23 cellular contexts compared by ENCODE assay signal in genomic region chr2:224022474-224022873, GRCh38. TPM values are rescaled to one million over a fixed set of nuclear protein-coding genes. Genes with fewer than 3 reads are reported as not detected.
DNase-seq lines count a peak whose midpoint lies in the region; ATAC-seq, FAIRE-seq and TF ChIP-seq lines count a peak whose summit lies in the region.
"Had no signal": no experiment of that assay in that cellular context is flagged by ENCODE, and none has a peak within 500 bp of the region (broad histone marks: within the 10 kb centered on the region; RNA-seq: fewer than 3 reads in every experiment).

No MANE protein-coding gene starts in this region.

- SMC1A ChIA-PET in GM12878 (lab: Charles Lee; ENCODE audit: uncharacterized antibody, unreplicated experiment), result no interaction called here

- TF ChIP-seq RAD21 in GM12878 (IDR thresholded peaks at IDR 0.05; ENCODE audit: insufficient read depth, low read depth, low read length), result no peak

- peak overlapping the region; percentile 42 for H3K27ac Mint-ChIP-seq in stimulated activated naive CD8-positive, alpha-beta T cell treated with anti-CD3 and anti-CD28 coated beads, Interleukin-15, Interleukin-2, amounts not matched to agents 100 ng/mL and 50 ng/mL, for 24 hours
- H3K27ac Mint-ChIP-seq in stimulated activated naive CD8-positive, alpha-beta T cell treated with anti-CD3 and anti-CD28 coated beads, Interleukin-15, amount 100 ng/mL, for 72 hours, result no peak overlapping the region
- H3K27ac Mint-ChIP-seq in stimulated activated memory B cell treated with anti-CD40 and anti-IgM and Interleukin-4, amounts not matched to agents 10 μg/mL and 1 μg/mL and 100 μg/mL, for 72 hours, result peak overlapping the region; percentile 37
- H3K27ac Mint-ChIP-seq: type B pancreatic cell had no signal

- H3K27me3 Mint-ChIP-seq in stimulated activated naive CD8-positive, alpha-beta T cell treated with anti-CD3 and anti-CD28 coated beads, Interleukin-15, Interleukin-2, amounts not matched to agents 100 ng/mL and 50 ng/mL, for 24 hours, result no peaks in the 10 kb centered on the region
- H3K27me3 Mint-ChIP-seq in stimulated activated naive CD8-positive, alpha-beta T cell treated with anti-CD3 and anti-CD28 coated beads, Interleukin-15, amount 100 ng/mL, for 72 hours, result no peaks in the 10 kb centered on the region
- no peaks in the 10 kb centered on the region for H3K27me3 Mint-ChIP-seq in stimulated activated memory B cell treated with anti-CD40 and anti-IgM and Interleukin-4, amounts not matched to agents 10 μg/mL and 1 μg/mL and 100 μg/mL, for 72 hours
- H3K27me3 Mint-ChIP-seq: CD8-positive, alpha-beta memory T cell; effector memory CD8-positive, alpha-beta T cell; type B pancreatic cell had no signal

- H3K36me3 Mint-ChIP-seq in stimulated activated naive CD8-positive, alpha-beta T cell treated with anti-CD3 and anti-CD28 coated beads, Interleukin-15, Interleukin-2, amounts not matched to agents 100 ng/mL and 50 ng/mL, for 24 hours (ENCODE audit: low read depth), result peaks cover 18% of the 10 kb centered on the region
- H3K36me3 Mint-ChIP-seq in stimulated activated memory B cell treated with anti-CD40 and anti-IgM and Interleukin-4, amounts not matched to agents 10 μg/mL and 1 μg/mL and 100 μg/mL, for 72 hours, result no peaks in the 10 kb centered on the region
- H3K36me3 Mint-ChIP-seq: CD8-positive, alpha-beta memory T cell; type B pancreatic cell had no signal

- in situ Hi-C loops in GM12878 (cut with MboI), result no loop called here

- POLR2A ChIA-PET in GM12878 (lab: Charles Lee), result no interaction called here

- no peaks in the 10 kb centered on the region for H4K20me1 ChIP-seq in GM12878 (ENCODE audit: control insufficient read depth, insufficient read depth)

- no peaks in the 10 kb centered on the region for H3K79me2 ChIP-seq in GM12878 (ENCODE audit: control insufficient read depth, insufficient read depth, low read length)

- H3K4me1 ChIP-seq in GM12878 (ENCODE audit: control insufficient read depth, insufficient read depth, low read length) (no peaks in the 10 kb centered on the region; the same call in 1 of the 2 replicates), tibial nerve (no peaks in the 10 kb centered on the region)
- H3K4me1 ChIP-seq: gastroesophageal sphincter had no signal

- H3K4me1 Mint-ChIP-seq in stimulated activated naive CD8-positive, alpha-beta T cell treated with anti-CD3 and anti-CD28 coated beads, Interleukin-15, Interleukin-2, amounts not matched to agents 100 ng/mL and 50 ng/mL, for 24 hours (ENCODE audit: low read depth), result peaks cover 59% of the 10 kb centered on the region
- peaks cover 82% of the 10 kb centered on the region for H3K4me1 Mint-ChIP-seq in stimulated activated naive CD8-positive, alpha-beta T cell treated with anti-CD3 and anti-CD28 coated beads, Interleukin-15, amount 100 ng/mL, for 72 hours
- peaks cover 41% of the 10 kb centered on the region for H3K4me1 Mint-ChIP-seq in stimulated activated memory B cell treated with anti-CD40 and anti-IgM and Interleukin-4, amounts not matched to agents 10 μg/mL and 1 μg/mL and 100 μg/mL, for 72 hours

- H3K36me3 ChIP-seq in GM12878 (ENCODE audit: control insufficient read depth in 2 of 2, insufficient read depth in 2 of 2, low read length in 1 of 2) (no peaks in the 10 kb centered on the region), tibial nerve (no peaks in the 10 kb centered on the region)
- H3K36me3 ChIP-seq: esophagus squamous epithelium, gastroesophageal sphincter had no signal

- H3K9me3 ChIP-seq in GM12878 (replicated peaks; ENCODE audit: control insufficient read depth, insufficient read depth, low read length), result no peaks in the 10 kb centered on the region
- H3K9me3 ChIP-seq in tibial nerve, result no peaks in the 10 kb centered on the region
- H3K9me3 ChIP-seq: body of pancreas, esophagus squamous epithelium, gastroesophageal sphincter had no signal

- ATAC-seq in stimulated activated naive CD8-positive, alpha-beta T cell treated with anti-CD3 and anti-CD28 coated beads, Interleukin-15, amount 100 ng/mL, for 72 hours, result no peak
- ATAC-seq in HG02610 (IDR thresholded peaks at IDR 0.05; ENCODE audit: unreplicated experiment), result peak; percentile 49
- ATAC-seq in GM12878, result peak; percentile 64
- ATAC-seq in stimulated activated memory B cell treated with anti-CD40 and anti-IgM and Interleukin-4, amounts not matched to agents 10 μg/mL and 1 μg/mL and 100 μg/mL, for 72 hours, result no peak
- ATAC-seq: activated CD4-positive, CD25-positive, alpha-beta regulatory T cell treated with anti-CD3 and anti-CD28 coated beads, Interleukin-2, amount 50 U/mL, for 24 hours; body of pancreas; effector memory CD8-positive, alpha-beta T cell; gastroesophageal sphincter had no signal

- BruUV-seq in GM12878 (replicated peaks; lab: Mats Ljungman, UMichigan), result no TSS peak

- TF ChIP-seq POLR2A in GM12878 (IDR thresholded peaks at IDR 0.05; ENCODE audit: low read depth, low read length) (no peak), tibial nerve (IDR thresholded peaks at IDR 0.05) (no peak)

- TF ChIP-seq EP300 in GM12878 (IDR thresholded peaks at IDR 0.05; ENCODE audit: borderline replicate concordance in 1 of 2, control insufficient read depth in 1 of 2, low read depth in 2 of 2, low read length in 2 of 2) (no peak), tibial nerve (IDR thresholded peaks at IDR 0.05) (no peak)

- no peak overlapping the region for H3K27ac ChIP-seq in GM12878 (ENCODE audit: control insufficient read depth, insufficient read depth)
- H3K27ac ChIP-seq in tibial nerve, result no peak overlapping the region
- H3K27ac ChIP-seq: body of pancreas, esophagus squamous epithelium, gastroesophageal sphincter had no signal

- peaks cover 14% of the 10 kb centered on the region for H3K9me3 Mint-ChIP-seq in stimulated activated naive CD8-positive, alpha-beta T cell treated with anti-CD3 and anti-CD28 coated beads, Interleukin-15, Interleukin-2, amounts not matched to agents 100 ng/mL and 50 ng/mL, for 24 hours
- H3K9me3 Mint-ChIP-seq in stimulated activated naive CD8-positive, alpha-beta T cell treated with anti-CD3 and anti-CD28 coated beads, Interleukin-15, amount 100 ng/mL, for 72 hours, result peaks cover 13 to 14% of the 10 kb centered on the region in 2 donors
- H3K9me3 Mint-ChIP-seq in stimulated activated memory B cell treated with anti-CD40 and anti-IgM and Interleukin-4, amounts not matched to agents 10 μg/mL and 1 μg/mL and 100 μg/mL, for 72 hours, result no peaks in the 10 kb centered on the region
- H3K9me3 Mint-ChIP-seq: CD8-positive, alpha-beta memory T cell; effector memory CD8-positive, alpha-beta T cell had no signal

- no peak overlapping the region for H3K4me2 ChIP-seq in GM12878 (ENCODE audit: control insufficient read depth, insufficient read depth)

- peak; percentile 69 for FAIRE-seq in GM12878 (lab: Jason Lieb, UNC)

- TF ChIP-seq CTCF in GM12878 (IDR thresholded peaks at IDR 0.05 in 2 of 3, conservative IDR thresholded peaks at IDR 0.05 in 1 of 3; ENCODE audit: control insufficient read depth in 2 of 3, extremely low read depth in 1 of 3, insufficient read depth in 1 of 3, low read depth in 3 of 3, low read length in 3 of 3) (no peak), tibial nerve (IDR thresholded peaks at IDR 0.05) (no peak)

- H3K4me3 Mint-ChIP-seq in stimulated activated naive CD8-positive, alpha-beta T cell treated with anti-CD3 and anti-CD28 coated beads, Interleukin-15, Interleukin-2, amounts not matched to agents 100 ng/mL and 50 ng/mL, for 24 hours, result no peak overlapping the region
- peak overlapping the region in 1 of 2 donors; percentile 37 for H3K4me3 Mint-ChIP-seq in stimulated activated naive CD8-positive, alpha-beta T cell treated with anti-CD3 and anti-CD28 coated beads, Interleukin-15, amount 100 ng/mL, for 72 hours
- H3K4me3 Mint-ChIP-seq in stimulated activated memory B cell treated with anti-CD40 and anti-IgM and Interleukin-4, amounts not matched to agents 10 μg/mL and 1 μg/mL and 100 μg/mL, for 72 hours, result no peak overlapping the region
- H3K4me3 Mint-ChIP-seq: activated T-helper 1 cell treated with anti-CD3 and anti-CD28 coated beads, Interleukin-12 subunit alpha, Interleukin-12 subunit beta, Interleukin-2, Interleukin-4 antibody, amounts not matched to agents 30 ng/mL and 10 ng/mL and 1 ng/mL, durations not matched to agents 14 hours and 24 hours and 36 hours; CD8-positive, alpha-beta memory T cell; effector memory CD8-positive, alpha-beta T cell; type B pancreatic cell had no signal

- DNase-seq in stimulated activated naive CD8-positive, alpha-beta T cell treated with anti-CD3 and anti-CD28 coated beads, Interleukin-15, amount 100 ng/mL, for 72 hours, result no peak
- DNase-seq in GM12878 (ENCODE audit: low read depth, low spot score) (peak; percentile 19), glomerular visceral epithelial cell (ENCODE audit: extremely low spot score) (no peak), tibial nerve (ENCODE audit: low spot score in 2 of 2) (no peak)
- DNase-seq in activated CD8-positive, alpha-beta memory T cell treated with anti-CD3 and anti-CD28 coated beads, Interleukin-2, amount 50 U/mL, for 4 hours, result no peak
- DNase-seq: body of pancreas; CD8-positive, alpha-beta memory T cell; effector memory CD8-positive, alpha-beta T cell; esophagus squamous epithelium; GF-D8; NCI-H1436 treated with DMSO at 0.1 percent for 48 hours; NCI-H2171; NCI-H526; nucleus accumbens; stimulated activated CD4-positive, alpha-beta T cell treated with anti-CD3 and anti-CD28 coated beads, Interleukin-12 subunit alpha, Interleukin-12 subunit beta, amount 100 ng/mL, for 4 hours; stimulated activated CD4-positive, alpha-beta T cell treated with anti-CD3 and anti-CD28 coated beads, Interleukin-4, amount 100 ng/mL, for 4 hours had no signal

- RAD21 ChIA-PET in GM12878 (lab: Charles Lee; ENCODE audit: unreplicated experiment), result no interaction called here

- H2AFZ ChIP-seq in GM12878 (ENCODE audit: control insufficient read depth, low read depth, low read length), result no peak overlapping the region

- H3K9ac ChIP-seq in GM12878 (ENCODE audit: control insufficient read depth, insufficient read depth, low read length), result no peak overlapping the region

- H3K4me3 ChIP-seq in GM12878 (no peak overlapping the region), tibial nerve (no peak overlapping the region)
- H3K4me3 ChIP-seq: body of pancreas, esophagus squamous epithelium, gastroesophageal sphincter had no signal

- intact Hi-C loops in GM12878 (cut with micrococcal nuclease; ENCODE audit: unreplicated experiment), result no loop called here

- CTCF ChIA-PET in GM12878 (lab: Yijun Ruan, JAX), result no interaction called here

- H3K27me3 ChIP-seq in GM12878 (replicated peaks in 1 of 2; ENCODE audit: control insufficient read depth in 2 of 2, insufficient read depth in 2 of 2, low read length in 1 of 2) (no peaks in the 10 kb centered on the region), tibial nerve (no peaks in the 10 kb centered on the region)
- H3K27me3 ChIP-seq: body of pancreas, esophagus squamous epithelium, gastroesophageal sphincter had no signal

RNA-seq across cellular contexts. Expression of gene SERPINE2, which starts 16.6 kb away (rescaled TPM):
- total RNA-seq in GM12878 (2013; cell fraction: nucleolus; rRNA removed), result 0.52 TPM in 1 of 2 replicates, not detected in the other
- total RNA-seq in GM12878 (2014; rRNA removed), result 0.22 and 0.40 TPM in 2 replicates
- total RNA-seq in GM12878 (2014; rRNA removed; fragmentation: Illumina TruSeq; extraction: Trizol), result 0.22 and 0.32 TPM in 2 replicates
- 0.92 and 1.0 TPM in 2 replicates for total RNA-seq in GM12878 (2021)
- 0.41 TPM for polyA plus RNA-seq in GM12878 (2011; ENCODE audit: low read depth)
- 0.10 and 0.18 TPM in 2 replicates for polyA plus RNA-seq in GM12878 (2011; rRNA removed)
- 0.10 and 0.16 TPM in 2 replicates for polyA plus RNA-seq in GM12878 (2011; cell fraction: cytosol; rRNA removed)
- polyA plus RNA-seq in GM12878 (2011; cell fraction: nucleus; rRNA removed), result 0.25 and 0.43 TPM in 2 replicates
- 0.26 and 0.60 TPM in 2 replicates for polyA plus RNA-seq in GM12878 (2012)
- polyA plus RNA-seq in GM12878 (2014; fragmentation: Illumina TruSeq; extraction: Trizol), result 0.62 and 1.5 TPM in 2 replicates
- polyA plus RNA-seq in GM12878 (2014; fragmentation: Nextera tagmentation; extraction: Ambion mirVana), result under 1 TPM; 0.24 to 0.39 TPM
- polyA plus RNA-seq in GM12878 (2014; rRNA removed), result 0.26 and 0.30 TPM in 2 replicates
- 1 to 10 TPM; 1.3 to 1.7 TPM for polyA plus RNA-seq in GM12878 (2016; fragmentation: Nextera tagmentation; extraction: Ambion mirVana)
- 0.15 TPM in 1 of 2 replicates, not detected in the other for polyA minus RNA-seq in GM12878 (2011; rRNA and poly(A)+ RNA removed)
- not detected in 2 replicates for polyA minus RNA-seq in GM12878 (2011; cell fraction: cytosol; rRNA and poly(A)+ RNA removed)
- polyA minus RNA-seq in GM12878 (2011; cell fraction: nucleus; rRNA and poly(A)+ RNA removed), result under 0.01 TPM in 1 of 2 replicates, not detected in the other
- total RNA-seq in tibial nerve, result 10 to 100 TPM; 25.5 to 94.5 (median 38.5) TPM

Comparison
In these comparisons a context has a peak if more than half of its experiments do, and no peak if none do; other contexts are left out.
1. H3K27ac Mint-ChIP-seq: peak in stimulated activated naive CD8-positive, alpha-beta T cell treated with anti-CD3 and anti-CD28 coated beads, Interleukin-15, Interleukin-2, amounts not matched to agents 100 ng/mL and 50 ng/mL, for 24 hours (single experiment) and stimulated activated memory B cell treated with anti-CD40 and anti-IgM and Interleukin-4, amounts not matched to agents 10 μg/mL and 1 μg/mL and 100 μg/mL, for 72 hours (single experiment); none in stimulated activated naive CD8-positive, alpha-beta T cell treated with anti-CD3 and anti-CD28 coated beads, Interleukin-15, amount 100 ng/mL, for 72 hours (0 of 2).
2. ATAC-seq: peak in HG02610 (single experiment) and GM12878 (single experiment); none in stimulated activated naive CD8-positive, alpha-beta T cell treated with anti-CD3 and anti-CD28 coated beads, Interleukin-15, amount 100 ng/mL, for 72 hours (single experiment) and stimulated activated memory B cell treated with anti-CD40 and anti-IgM and Interleukin-4, amounts not matched to agents 10 μg/mL and 1 μg/mL and 100 μg/mL, for 72 hours (single experiment).
3. RNA of gene SERPINE2, which starts 16.6 kb away (total RNA-seq): 25.5 to 94.5 TPM in tibial nerve; 0.22 to 1.0 TPM in GM12878; every median in the first group is over 10 times any median in the second.